20 cellular contexts compared by ENCODE assay signal in genomic region chr4:34644716-34645115, GRCh38.
DNase-seq lines count a peak whose midpoint lies in the region; ATAC-seq and TF ChIP-seq lines count a peak whose summit lies in the region.
"Had no signal": no experiment of that assay in that cellular context is flagged by ENCODE, and none has a peak within 500 bp of the region (broad histone marks: within the 10 kb centered on the region; RNA-seq: fewer than 3 reads in every experiment).

No MANE protein-coding gene starts in this region.

- CTCF ChIA-PET in MCF 10A (lab: Yijun Ruan, JAX) (interaction anchor here (0.6 kb wide), 1 partner anchor 55 kb away, joined by 3 read pairs; no protein-coding TSS in a partner anchor), SK-N-SH (lab: Yijun Ruan, JAX) (interaction anchor here (0.6 kb wide), 1 partner anchor 24 kb away, joined by 3 read pairs; no protein-coding TSS in a partner anchor)

- H3K4me2 ChIP-seq in SK-N-SH: no peak overlapping the region

- H3K9ac ChIP-seq in SK-N-SH: no peak overlapping the region
- H3K9ac ChIP-seq: BLaER1 treated with 17β-estradiol and CSF1 and Interleukin-3, amounts not matched to agents 10 nM and 100 nM had no signal

- H3K4me3 ChIP-seq in breast epithelium: no peak overlapping the region
- no peak overlapping the region for H3K4me3 ChIP-seq in astrocyte of the cerebellum (ENCODE audit: low read depth, low read length)
- H3K4me3 ChIP-seq in skeletal muscle cell (ENCODE audit: low read depth, low read length): no peak overlapping the region
- no peak overlapping the region for H3K4me3 ChIP-seq in SK-N-SH (ENCODE audit: low read depth in 2 of 2, low read length in 1 of 2)
- H3K4me3 ChIP-seq: BLaER1 treated with 17β-estradiol and CSF1 and Interleukin-3, amounts not matched to agents 10 nM and 100 nM had no signal

- 16% methylated on average over 2 of the region's 2 CpGs for WGBS in SK-N-SH (ENCODE audit: low lambda C conversion rate)

- intact Hi-C loops in MCF 10A (cut with micrococcal nuclease): no loop called here
- intact Hi-C loops in breast epithelium (cut with DNase I; ENCODE audit: low total_unique reads): no loop called here

- H3K27ac ChIP-seq in breast epithelium (no peak overlapping the region), SK-N-SH (ENCODE audit: low read depth in 2 of 2, low read length in 1 of 2) (no peak overlapping the region)

- no peak for TF ChIP-seq RAD21 in SK-N-SH (IDR thresholded peaks at IDR 0.05; ENCODE audit: low read length)

- no peaks in the 10 kb centered on the region for H3K79me2 ChIP-seq in SK-N-SH (ENCODE audit: insufficient read depth)

- no peaks in the 10 kb centered on the region for H4K20me1 ChIP-seq in SK-N-SH (ENCODE audit: insufficient read depth)
- H4K20me1 ChIP-seq: BLaER1 treated with 17β-estradiol and CSF1 and Interleukin-3, amounts not matched to agents 10 nM and 100 nM had no signal

- DNase-seq in MCF 10A (ENCODE audit: unreplicated experiment) (peak; percentile 13), breast epithelium (ENCODE audit: low spot score in 2 of 2) (no peak), astrocyte of the cerebellum (ENCODE audit: low read depth) (peak; percentile 67), glomerular visceral epithelial cell (ENCODE audit: extremely low spot score) (peak; percentile 76), skeletal muscle cell (ENCODE audit: low read depth) (peak; percentile 64), SK-N-SH (no peak)
- DNase-seq: 8988T; ACHN; Calu3; CD4-positive, CD25-positive, alpha-beta regulatory T cell; DMS 273 treated with DMSO at 0.1 percent for 48 hours; DMS79 treated with DMSO at 0.1 percent for 48 hours; EL; GDM1; GOT3; H9 had no signal

- H3K4me1 ChIP-seq in breast epithelium (no peaks in the 10 kb centered on the region), SK-N-SH (ENCODE audit: control insufficient read depth in 1 of 2, insufficient read depth in 2 of 2, low read depth in 1 of 2, low read length in 1 of 2) (no peaks in the 10 kb centered on the region)

- TF ChIP-seq EP300 in SK-N-SH (IDR thresholded peaks at IDR 0.05; ENCODE audit: borderline replicate concordance in 1 of 2, low read depth in 1 of 2, low read length in 1 of 2): no peak

- TF ChIP-seq CTCF in MCF 10A (IDR thresholded peaks at IDR 0.05; ENCODE audit: unreplicated experiment) (no peak), breast epithelium (IDR thresholded peaks at IDR 0.05) (no peak), astrocyte of the cerebellum (IDR thresholded peaks at IDR 0.05; ENCODE audit: low read depth, low read length, missing control alignments) (no peak), SK-N-SH (IDR thresholded peaks at IDR 0.05) (no peak)

- BruUV-seq in MCF 10A (replicated peaks; lab: Mats Ljungman, UMichigan): no TSS peak

- no peak for ATAC-seq in HG02588 (IDR thresholded peaks at IDR 0.05; ENCODE audit: unreplicated experiment)
- ATAC-seq in GM18858 (IDR thresholded peaks at IDR 0.05; ENCODE audit: unreplicated experiment): no peak
- ATAC-seq: HepG2 had no signal

- no peaks in the 10 kb centered on the region for H3K9me2 ChIP-seq in SK-N-SH

- peaks cover 9% of the 10 kb centered on the region for H3K4me1 Mint-ChIP-seq in MCF 10A (ENCODE audit: insufficient read depth, unreplicated experiment)
- H3K4me1 Mint-ChIP-seq: CD4-positive, CD25-positive, alpha-beta regulatory T cell; H9 had no signal

- peaks cover 7% of the 10 kb centered on the region for H3K9me3 Mint-ChIP-seq in MCF 10A (ENCODE audit: unreplicated experiment)

- no peaks in the 10 kb centered on the region for H3F3A ChIP-seq in SK-N-SH (replicated peaks; ENCODE audit: insufficient read depth)

- H3K36me3 ChIP-seq in breast epithelium (no peaks in the 10 kb centered on the region), SK-N-SH (replicated peaks in 1 of 2; ENCODE audit: control insufficient read depth in 1 of 2, insufficient read depth in 2 of 2, low read length in 1 of 2) (no peaks in the 10 kb centered on the region)
- H3K36me3 ChIP-seq: BLaER1 treated with 17β-estradiol and CSF1 and Interleukin-3, amounts not matched to agents 10 nM and 100 nM had no signal

- no peaks in the 10 kb centered on the region for H3K27me3 Mint-ChIP-seq in MCF 10A (ENCODE audit: insufficient read depth, unreplicated experiment)
- H3K27me3 Mint-ChIP-seq: CD4-positive, CD25-positive, alpha-beta regulatory T cell had no signal

- no peak overlapping the region for H3K4me3 Mint-ChIP-seq in MCF 10A (ENCODE audit: unreplicated experiment)
- H3K4me3 Mint-ChIP-seq: CD4-positive, CD25-positive, alpha-beta regulatory T cell; H9 had no signal

- H3K27ac Mint-ChIP-seq in MCF 10A (ENCODE audit: low read depth, unreplicated experiment): no peak overlapping the region
- H3K27ac Mint-ChIP-seq: CD4-positive, CD25-positive, alpha-beta regulatory T cell; H9 had no signal

- no peaks in the 10 kb centered on the region for H3K27me3 ChIP-seq in breast epithelium
- no peaks in the 10 kb centered on the region for H3K27me3 ChIP-seq in SK-N-SH (ENCODE audit: insufficient read depth)
- H3K27me3 ChIP-seq: BLaER1 treated with 17β-estradiol and CSF1 and Interleukin-3, amounts not matched to agents 10 nM and 100 nM had no signal

- no peak overlapping the region for H2AFZ ChIP-seq in SK-N-SH (ENCODE audit: low read depth)

- in situ Hi-C loops in astrocyte of the cerebellum (cut with HindIII; ENCODE audit: low sequenced_read_pairs): no loop called here

- POLR2A ChIA-PET in MCF 10A (lab: Yijun Ruan, JAX) (no interaction called here), SK-N-SH (lab: Yijun Ruan, JAX) (no interaction called here)

- H3K36me3 Mint-ChIP-seq in MCF 10A (ENCODE audit: insufficient read depth, unreplicated experiment): no peaks in the 10 kb centered on the region
- H3K36me3 Mint-ChIP-seq: CD4-positive, CD25-positive, alpha-beta regulatory T cell had no signal

- H3K9me3 ChIP-seq in breast epithelium (peaks cover 0 to 22% of the 10 kb centered on the region in 2 donors), SK-N-SH (no peaks in the 10 kb centered on the region)

- no peak for TF ChIP-seq POLR2A in breast epithelium (IDR thresholded peaks at IDR 0.05)

TF ChIP-seq in SK-N-SH, 30 proteins besides CTCF, POLR2A, EP300 and RAD21:
- TF ChIP-seq YY1 (IDR thresholded peaks at IDR 0.05; ENCODE audit: low read depth): no peak
- TF ChIP-seq REST (IDR thresholded peaks at IDR 0.05; ENCODE audit: low read depth, low read length): no peak
- no peak for TF ChIP-seq NFIC (IDR thresholded peaks at IDR 0.05; ENCODE audit: borderline replicate concordance)
- no peak for TF ChIP-seq MEF2A (IDR thresholded peaks at IDR 0.05; ENCODE audit: borderline replicate concordance, low read depth)
- no peak for TF ChIP-seq EZH2phosphoT487 (IDR thresholded peaks at IDR 0.05; ENCODE audit: borderline replicate concordance, low read depth)

Comparison
In these comparisons a context has a peak if more than half of its experiments do, and no peak if none do; other contexts are left out.
1. DNase-seq: peak in MCF 10A (single experiment), astrocyte of the cerebellum (single experiment), glomerular visceral epithelial cell (single experiment) and skeletal muscle cell (single experiment); none in breast epithelium (0 of 2) and SK-N-SH (single experiment).